21 cellular contexts compared by ENCODE assay signal in the genomic region with DNA sequence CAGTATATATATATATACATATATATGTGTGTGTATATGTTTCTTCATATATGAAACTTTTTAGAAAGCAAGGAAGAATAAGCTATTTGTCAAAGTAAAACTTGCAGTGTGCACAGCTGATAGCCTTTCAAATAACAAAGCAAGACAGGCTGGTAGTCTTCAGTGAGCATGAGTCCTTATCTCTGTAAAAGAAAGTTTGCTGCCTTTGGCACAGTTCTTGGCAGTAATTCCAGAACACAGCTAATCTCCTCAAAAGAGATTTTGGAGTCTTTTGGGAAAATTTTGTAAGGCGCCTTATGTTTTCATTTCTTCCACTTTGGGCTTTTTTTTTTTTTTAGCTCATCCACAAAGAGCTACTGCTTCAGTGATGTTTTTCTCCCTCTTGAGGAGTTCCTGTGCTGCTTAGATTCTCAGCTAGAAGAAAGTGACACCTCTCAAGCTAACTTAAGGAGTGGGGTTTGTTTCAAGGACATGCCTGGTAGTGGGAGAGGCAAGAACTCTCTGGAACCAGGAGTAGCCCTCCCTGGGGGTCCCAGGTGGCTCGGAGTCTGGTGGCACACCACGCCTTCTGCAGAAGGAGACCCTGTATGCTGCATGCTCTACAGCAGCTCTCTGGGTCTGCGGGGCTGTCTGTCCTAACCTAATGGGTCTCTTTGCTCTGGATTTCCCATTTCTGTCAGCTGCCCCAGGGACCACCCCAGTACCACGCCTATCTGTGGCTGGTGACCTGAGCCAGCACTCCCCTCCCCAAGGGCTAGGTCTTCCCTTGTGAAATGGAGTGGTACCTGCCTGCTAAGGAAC. TPM values are rescaled to one million over a fixed set of nuclear protein-coding genes. Genes with fewer than 3 reads are reported as not detected.
DNase-seq lines count a peak whose midpoint lies in the region; ATAC-seq and TF ChIP-seq lines count a peak whose summit lies in the region.
"Had no signal": no experiment of that assay in that cellular context is flagged by ENCODE, and none has a peak within 500 bp of the region (broad histone marks: within the 10 kb centered on the region; RNA-seq: fewer than 3 reads in every experiment).

No MANE protein-coding gene starts in this region.

- H2BK5ac ChIP-seq in mesendoderm (ENCODE audit: low read length): peak overlapping the region; percentile 10

- no peak overlapping the region for H3K4ac ChIP-seq in mesendoderm (ENCODE audit: low read depth, low read length)

- no peak overlapping the region for H4K8ac ChIP-seq in mesendoderm (ENCODE audit: low read depth, low read length)

- intact Hi-C loops in body of pancreas (cut with DNase I) (no loop called here), Right ventricle myocardium superior (cut with DNase I) (no loop called here), testis (cut with DNase I; ENCODE audit: low total_unique reads) (no loop called here)

- H3K23ac ChIP-seq in mesendoderm (ENCODE audit: low read length): no peak overlapping the region

- H3K79me2 ChIP-seq in mesendoderm (ENCODE audit: control insufficient read depth, insufficient read depth, low read length): no peaks in the 10 kb centered on the region

- H3K36me3 ChIP-seq in body of pancreas (replicated peaks in 1 of 2; ENCODE audit: insufficient read depth in 1 of 2, low read depth in 2 of 2) (no peaks in the 10 kb centered on the region), mesendoderm (ENCODE audit: control insufficient read depth, insufficient read depth, low read length) (no peaks in the 10 kb centered on the region), testis (ENCODE audit: low read depth, missing control alignments) (no peaks in the 10 kb centered on the region)
- H3K36me3 ChIP-seq: gastrocnemius medialis had no signal

- no peak overlapping the region for H2BK15ac ChIP-seq in mesendoderm (replicated peaks; ENCODE audit: low read depth)

- H3K79me1 ChIP-seq in mesendoderm (ENCODE audit: low read length): no peaks in the 10 kb centered on the region

- no peak overlapping the region for H3K4me2 ChIP-seq in mesendoderm (ENCODE audit: low read length)

- H3K27ac ChIP-seq in body of pancreas (peak overlapping the region in 2 of 4 donors; percentile 10 to 23), mesendoderm (ENCODE audit: low read depth, low read length) (no peak overlapping the region), testis (peak overlapping the region; percentile 85 to 86)
- H3K27ac ChIP-seq: epithelial cell of prostate, gastrocnemius medialis, skin epidermis had no signal

- DNase-seq in body of pancreas: no peak
- no peak for DNase-seq in Right ventricle myocardium superior
- DNase-seq in mesendoderm: no peak
- peak; percentile 50 for DNase-seq in testis
- DNase-seq in NCI-H748 treated with DMSO at 0.1 percent for 48 hours (lab: John Stamatoyannopoulos, UW): no peak
- DNase-seq in NCI-H2107 treated with DMSO at 0.1 percent for 48 hours (lab: John Stamatoyannopoulos, UW; ENCODE audit: unreplicated experiment): no peak
- DNase-seq: activated CD4-positive, alpha-beta T cell treated with anti-CD3 and anti-CD28 coated beads, Interleukin-2, amount 50 U/mL, for 4 hours; CD4-positive, CD25-positive, alpha-beta regulatory T cell; EL; gastrocnemius medialis; NCI-H187 treated with DMSO at 0.1 percent for 48 hours; NCI-H446; stimulated activated CD4-positive, alpha-beta T cell treated with anti-CD3 and anti-CD28 coated beads, Interleukin-2, amount 100 ng/mL, for 24 hours; T-helper 9 cell had no signal

- no peak for TF ChIP-seq CTCF in body of pancreas (IDR thresholded peaks at IDR 0.05)
- TF ChIP-seq CTCF in testis (IDR thresholded peaks at IDR 0.05): no peak

- H3K18ac ChIP-seq in mesendoderm (ENCODE audit: low read length): no peak overlapping the region

- ATAC-seq in body of pancreas: peak; percentile 47
- ATAC-seq in Right ventricle myocardium superior (ENCODE audit: poor library complexity): peak; percentile 65
- ATAC-seq in GM18519 (IDR thresholded peaks at IDR 0.05; ENCODE audit: low FRiP score, unreplicated experiment): no peak
- no peak for ATAC-seq in HG03432 (IDR thresholded peaks at IDR 0.05; ENCODE audit: unreplicated experiment)
- ATAC-seq: activated naive CD4-positive, alpha-beta T cell treated with anti-CD3 and anti-CD28 coated beads, Interleukin-2, amount 50 U/mL, for 72 hours; activated T-helper 17 cell treated with anti-CD3 and anti-CD28 coated beads, Interleukin-2, amount 50 U/mL, for 72 hours; gastrocnemius medialis; stimulated activated effector memory CD8-positive, alpha-beta T cell treated with anti-CD3 and anti-CD28 coated beads, Interleukin-12 subunit alpha, Interleukin-12 subunit beta, amount 100 ng/mL, for 72 hours had no signal

- no peak overlapping the region for H3K4me3 ChIP-seq in body of pancreas
- no peak overlapping the region for H3K4me3 ChIP-seq in mesendoderm (ENCODE audit: low read length)
- H3K4me3 ChIP-seq in testis: no peak overlapping the region
- H3K4me3 ChIP-seq: gastrocnemius medialis, skin epidermis had no signal

- H2AK5ac ChIP-seq in mesendoderm (ENCODE audit: low read length): peak overlapping the region; percentile 18

- TF ChIP-seq POLR2A in body of pancreas (IDR thresholded peaks at IDR 0.05) (no peak), testis (IDR thresholded peaks at IDR 0.05) (no peak)

- no peak overlapping the region for H3K9ac ChIP-seq in mesendoderm (ENCODE audit: low read length)

- no peaks in the 10 kb centered on the region for H3K9me3 ChIP-seq in body of pancreas
- no peaks in the 10 kb centered on the region for H3K9me3 ChIP-seq in testis
- H3K9me3 ChIP-seq: gastrocnemius medialis had no signal

- H4K5ac ChIP-seq in mesendoderm (ENCODE audit: low read length): no peak overlapping the region

- H2BK120ac ChIP-seq in mesendoderm (ENCODE audit: low read depth, low read length): no peak overlapping the region

- H3K4me1 ChIP-seq in body of pancreas: peaks cover 31% of the 10 kb centered on the region
- peaks cover 16% of the 10 kb centered on the region for H3K4me1 ChIP-seq in mesendoderm (ENCODE audit: control insufficient read depth, low read depth, low read length)
- peaks cover 56% of the 10 kb centered on the region for H3K4me1 ChIP-seq in testis
- H3K4me1 ChIP-seq: gastrocnemius medialis had no signal

- 69 to 82% methylated on average over 5 of the region's 5 CpGs for WGBS in body of pancreas, 2 donors
- WGBS in mesendoderm (ENCODE audit: extremely low coverage, insufficient coverage, low lambda C conversion rate): no CpG with 5 or more reads among the region's 5 CpGs
- WGBS in testis, 2 donors: 65 to 70% methylated on average over 5 of the region's 5 CpGs

- no peak overlapping the region for H3K56ac ChIP-seq in mesendoderm (ENCODE audit: low read length)

- H3K27me3 ChIP-seq in body of pancreas: no peaks in the 10 kb centered on the region
- H3K27me3 ChIP-seq in mesendoderm (ENCODE audit: insufficient read depth, low read length, poor library complexity): no peaks in the 10 kb centered on the region
- no peaks in the 10 kb centered on the region for H3K27me3 ChIP-seq in testis
- H3K27me3 ChIP-seq: gastrocnemius medialis had no signal

RNA-seq across cellular contexts. Expression of a gene that starts 58.8 kb away (rescaled TPM):
- total RNA-seq in body of pancreas (1 to 10 TPM; 5.4 to 6.9 TPM), Right ventricle myocardium superior (30.2 TPM), testis (1 to 10 TPM; 6.2 to 8.4 TPM)
- 1.5 TPM for polyA plus RNA-seq in mesendoderm (2013, experiment 1 of 2)
- polyA plus RNA-seq in mesendoderm (2013, experiment 2 of 2): 1.5 TPM
- polyA plus RNA-seq in testis (ENCODE audit: insufficient read depth, low read depth, low replicate concordance): 5.7 TPM
- total RNA-seq: activated naive CD4-positive, alpha-beta T cell treated with anti-CD3 and anti-CD28 coated beads, Interleukin-2, amount 50 U/mL, for 72 hours had no signal

Comparison
In these comparisons a context has a peak if more than half of its experiments do, and no peak if none do; other contexts are left out.
1. ATAC-seq: peak in body of pancreas (single experiment) and Right ventricle myocardium superior (single experiment); none in GM18519 (single experiment) and HG03432 (single experiment).